16 cellular contexts compared by ENCODE assay signal in genomic region chr9:135229701-135230385, GRCh38.
DNase-seq lines count a peak whose midpoint lies in the region; ATAC-seq, FAIRE-seq and TF ChIP-seq lines count a peak whose summit lies in the region.
"Had no signal": no experiment of that assay in that cellular context is flagged by ENCODE, and none has a peak within 500 bp of the region (broad histone marks: within the 10 kb centered on the region; RNA-seq: fewer than 3 reads in every experiment).

No MANE protein-coding gene starts in this region.

- FAIRE-seq in kidney (lab: Jason Lieb, UNC): no peak
- FAIRE-seq: K562 had no signal

- H3K4me1 ChIP-seq in H9 (ENCODE audit: insufficient read depth, low read length) (no peaks in the 10 kb centered on the region), kidney (ENCODE audit: control insufficient read depth in 1 of 2, insufficient read depth in 1 of 2, low read depth in 1 of 2, low read length in 2 of 2) (no peaks in the 10 kb centered on the region), sigmoid colon (no peaks in the 10 kb centered on the region)
- H3K4me1 ChIP-seq: SJSA1 had no signal

- DNase-seq in H9 (peak; percentile 30), WERI-Rb-1 (no peak), kidney (peak; percentile 25), sigmoid colon (peak; percentile 44), C1 segment of cervical spinal cord (lab: John Stamatoyannopoulos, UW) (no peak)
- no peak for DNase-seq in stimulated activated naive CD8-positive, alpha-beta T cell treated with anti-CD3 and anti-CD28 coated beads, Interleukin-15, Interleukin-2, amounts not matched to agents 100 U/mL and 50 U/mL, for 24 hours
- DNase-seq: CD4-positive, alpha-beta memory T cell; DMS79; NCI-H187 treated with DMSO at 0.1 percent for 48 hours; NCI-H526 treated with DMSO at 0.1 percent for 48 hours; NK-92 treated with Interleukin-12 subunit alpha and Interleukin-12 subunit beta, amount 100 ng/mL, for 24 hours; OCI-M1 had no signal

- no peak for TF ChIP-seq EP300 in sigmoid colon (IDR thresholded peaks at IDR 0.05)

- H3K4me3 ChIP-seq in WERI-Rb-1 (ENCODE audit: low read depth, low read length): no peak overlapping the region
- no peak overlapping the region for H3K4me3 ChIP-seq in kidney (ENCODE audit: low read length in 2 of 2)
- H3K4me3 ChIP-seq in sigmoid colon: no peak overlapping the region
- H3K4me3 ChIP-seq: K562, SJSA1 had no signal

- H3K9ac ChIP-seq in H9 (ENCODE audit: extremely low read depth, insufficient read length, low read length) (no peak overlapping the region), kidney (ENCODE audit: low read length in 2 of 2) (no peak overlapping the region)

- no peak overlapping the region for H3K4ac ChIP-seq in H9 (ENCODE audit: low read depth, low read length)

- peaks cover 3 to 5% of the 10 kb centered on the region in 2 experiments for H3K4me1 Mint-ChIP-seq in H9
- H3K4me1 Mint-ChIP-seq: B cell; CD4-positive, alpha-beta memory T cell had no signal

- H3K23me2 ChIP-seq in H9 (ENCODE audit: insufficient read length, low read depth, low read length, poor library complexity, severe bottlenecking): no peaks in the 10 kb centered on the region

- no peak overlapping the region; the same call in 1 of the 2 replicates for H3K14ac ChIP-seq in H9 (ENCODE audit: insufficient read depth, low read length)

- H2BK120ac ChIP-seq in H9 (ENCODE audit: low read depth, low read length, poor library complexity, severe bottlenecking): no peak overlapping the region

- H3K4me2 ChIP-seq in H9 (ENCODE audit: insufficient read depth, insufficient read length, low read length): no peak overlapping the region

- H2AK5ac ChIP-seq in H9 (ENCODE audit: insufficient read length, low read length): no peak overlapping the region

- H3K9me3 ChIP-seq in H9 (ENCODE audit: control insufficient read depth, low read depth, low read length): no peaks in the 10 kb centered on the region
- peaks cover 5% of the 10 kb centered on the region for H3K9me3 ChIP-seq in WERI-Rb-1 (ENCODE audit: severe bottlenecking)
- peaks cover 0 to 4% of the 10 kb centered on the region in 2 donors for H3K9me3 ChIP-seq in kidney (ENCODE audit: control insufficient read depth in 1 of 2, low read length in 2 of 2)
- H3K9me3 ChIP-seq in sigmoid colon: peaks cover 0 to 11% (median 0%) of the 10 kb centered on the region in 4 donors
- H3K9me3 ChIP-seq: SJSA1 had no signal

- H3K36me3 Mint-ChIP-seq in H9 (ENCODE audit: insufficient read depth in 1 of 3, low read depth in 3 of 3): no peaks in the 10 kb centered on the region
- H3K36me3 Mint-ChIP-seq: CD4-positive, alpha-beta memory T cell had no signal

- no peak overlapping the region for H2BK20ac ChIP-seq in H9 (ENCODE audit: low read depth, low read length, poor library complexity, severe bottlenecking)

- no peak overlapping the region for H4K8ac ChIP-seq in H9 (replicated peaks; ENCODE audit: insufficient read length, low read depth, low read length)

- H4K91ac ChIP-seq in H9 (ENCODE audit: insufficient read length, low read depth, low read length): no peak overlapping the region

- H3K27me3 ChIP-seq in H9 (ENCODE audit: insufficient read depth, low read length): no peaks in the 10 kb centered on the region
- H3K27me3 ChIP-seq in WERI-Rb-1 (ENCODE audit: insufficient read depth, low read depth, severe bottlenecking): no peaks in the 10 kb centered on the region
- H3K27me3 ChIP-seq in sigmoid colon: peaks cover 0 to 40% (median 20%) of the 10 kb centered on the region in 3 donors
- H3K27me3 ChIP-seq: SJSA1 had no signal

- intact Hi-C loops in kidney (cut with DNase I) (no loop called here), sigmoid colon (cut with DNase I) (no loop called here)

- no peak overlapping the region for H3K4me3 Mint-ChIP-seq in H9
- H3K4me3 Mint-ChIP-seq: B cell; CD4-positive, alpha-beta memory T cell had no signal

- H3K27ac Mint-ChIP-seq in H9: peak overlapping the region in 1 of 3 experiments; percentile 68; a peak in 2 of 7 replicates
- H3K27ac Mint-ChIP-seq: B cell; CD4-positive, alpha-beta memory T cell had no signal

- no peaks in the 10 kb centered on the region for H3K36me3 ChIP-seq in WERI-Rb-1
- H3K36me3 ChIP-seq in kidney (ENCODE audit: control insufficient read depth in 1 of 2, insufficient read depth in 2 of 2, low read length in 2 of 2): no peaks in the 10 kb centered on the region
- no peaks in the 10 kb centered on the region for H3K36me3 ChIP-seq in sigmoid colon
- H3K36me3 ChIP-seq: SJSA1 had no signal

- no peak overlapping the region for H2BK15ac ChIP-seq in H9 (ENCODE audit: low read depth, low read length)

- no peak overlapping the region for H4K5ac ChIP-seq in H9 (ENCODE audit: insufficient read length, low read depth, low read length)

- TF ChIP-seq CTCF in H9 (conservative IDR thresholded peaks at IDR 0.05) (peak; percentile 20; the same call in 1 of the 3 replicates), WERI-Rb-1 (IDR thresholded peaks at IDR 0.05; ENCODE audit: low read depth, low read length) (peak; percentile 23; the same call in 1 of the 2 replicates), kidney (IDR thresholded peaks at IDR 0.05; ENCODE audit: borderline replicate concordance, extremely low read depth, insufficient read depth) (no peak), sigmoid colon (IDR thresholded peaks at IDR 0.05) (no peak)

- TF ChIP-seq POLR2A in sigmoid colon (IDR thresholded peaks at IDR 0.05): no peak

- H3K23ac ChIP-seq in H9 (ENCODE audit: insufficient read length, low read depth, low read length): no peak overlapping the region

- ATAC-seq in stimulated activated naive CD8-positive, alpha-beta T cell treated with anti-CD3 and anti-CD28 coated beads, Interleukin-15, Interleukin-2, amounts not matched to agents 100 U/mL and 50 U/mL, for 24 hours: no peak
- ATAC-seq in HG02885 (IDR thresholded peaks at IDR 0.05; ENCODE audit: poor library complexity, unreplicated experiment): no peak
- ATAC-seq: K562 had no signal

- 0 out of 5 replicates have a peak, but pooled peaks cover 0 to 3% of the 10 kb centered on the region in 2 experiments for H3K9me3 Mint-ChIP-seq in H9

- no peak overlapping the region for H2AFZ ChIP-seq in H9 (ENCODE audit: low read length)

- H2BK5ac ChIP-seq in H9 (ENCODE audit: insufficient read length, low read length): no peak overlapping the region

- H3K18ac ChIP-seq in H9 (ENCODE audit: insufficient read length, low read depth, low read length): no peak overlapping the region

- H3K79me1 ChIP-seq in H9 (ENCODE audit: insufficient read depth, low read depth, low read length, poor library complexity, severe bottlenecking): no peaks in the 10 kb centered on the region

- no peak overlapping the region for H3K27ac ChIP-seq in H9 (ENCODE audit: insufficient read length, low read depth, low read length)
- H3K27ac ChIP-seq in WERI-Rb-1: no peak overlapping the region
- no peak overlapping the region for H3K27ac ChIP-seq in kidney (ENCODE audit: low read depth in 2 of 2, low read length in 2 of 2)
- H3K27ac ChIP-seq in sigmoid colon: no peak overlapping the region
- H3K27ac ChIP-seq: SJSA1 had no signal

- no peaks in the 10 kb centered on the region for H3K79me2 ChIP-seq in H9 (ENCODE audit: insufficient read depth, low read length)

- no peak overlapping the region for H2BK12ac ChIP-seq in H9 (ENCODE audit: insufficient read length, low read depth, low read length)

- no peak overlapping the region for H3K56ac ChIP-seq in H9 (ENCODE audit: insufficient read length, low read depth, low read length)

- H3T11ph ChIP-seq in H9 (ENCODE audit: low read length): no peak overlapping the region

- no CpG with 5 or more reads among the region's 16 CpGs for WGBS in H9 (ENCODE audit: extremely low coverage, insufficient read length, low lambda C conversion rate)
- WGBS in sigmoid colon, 2 donors: 64 to 78% methylated on average over 16 of the region's 16 CpGs

- no peaks in the 10 kb centered on the region for H4K20me1 ChIP-seq in H9 (ENCODE audit: control insufficient read depth, insufficient read depth, insufficient read length)

- peaks cover 8% of the 10 kb centered on the region for H3K27me3 Mint-ChIP-seq in H9 (ENCODE audit: low read depth)

Comparison
In these comparisons a context has a peak if more than half of its experiments do, and no peak if none do; other contexts are left out.
1. DNase-seq: peak in H9 (single experiment), kidney (single experiment) and sigmoid colon (single experiment); none in WERI-Rb-1 (single experiment), C1 segment of cervical spinal cord (0 of 14) and stimulated activated naive CD8-positive, alpha-beta T cell treated with anti-CD3 and anti-CD28 coated beads, Interleukin-15, Interleukin-2, amounts not matched to agents 100 U/mL and 50 U/mL, for 24 hours (single experiment).
2. CTCF ChIP-seq: peak in H9 (single experiment) and WERI-Rb-1 (single experiment); none in kidney (single experiment) and sigmoid colon (0 of 4).